In the genomic region with DNA sequence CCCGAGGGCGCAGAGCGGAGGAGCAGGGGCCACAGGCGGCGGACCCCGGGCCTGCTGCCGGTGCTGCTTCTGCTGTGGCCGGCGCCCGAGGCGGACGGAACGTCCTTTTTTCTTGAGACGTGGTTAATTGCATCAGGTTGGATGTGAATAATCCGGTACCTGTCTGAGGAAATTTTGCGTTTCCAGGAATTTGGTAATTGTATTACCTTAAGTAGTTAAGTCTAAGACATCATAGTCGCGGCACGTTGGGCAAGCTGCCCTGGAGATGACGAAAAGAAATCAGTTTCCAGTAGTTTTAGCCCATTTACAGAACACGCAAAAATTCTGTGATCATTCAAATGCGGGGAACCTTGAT, we compare ENCODE assay signal across 8 cellular contexts. TPM values are rescaled to one million over a fixed set of nuclear protein-coding genes. Genes with fewer than 3 reads are reported as not detected.
DNase-seq lines count a peak whose midpoint lies in the region; ATAC-seq, FAIRE-seq and TF ChIP-seq lines count a peak whose summit lies in the region.

No MANE protein-coding gene starts in this region.

- peaks cover 11 to 32% of the 10 kb centered on the region in 2 experiments; a peak in 3 of 4 replicates for H3K79me1 ChIP-seq in IMR-90 (ENCODE audit: low read depth in 1 of 2, low read length in 2 of 2)

- H2BK5ac ChIP-seq in IMR-90 (ENCODE audit: low read depth, low read length, poor library complexity, severe bottlenecking), result peak overlapping the region; percentile 89

- in situ Hi-C loops in IMR-90 (cut with MboI; ENCODE audit: low sequenced_read_pairs), result no loop called here

- H3K36me3 ChIP-seq in IMR-90 (ENCODE audit: control insufficient read depth, insufficient read depth, low read length) (no peaks in the 10 kb centered on the region), mucosa of rectum (ENCODE audit: control insufficient read depth in 2 of 2, insufficient read depth in 2 of 2, low read length in 2 of 2) (no peaks in the 10 kb centered on the region)

- peaks cover 44% of the 10 kb centered on the region for H3K4me1 Mint-ChIP-seq in chondrocyte (ENCODE audit: low read depth)

- DNase-seq in AG04449 (ENCODE audit: low read depth, low spot score) (no peak), IMR-90 (peak; percentile 12), chondrocyte (ENCODE audit: low spot score) (no peak), frontal cortex (ENCODE audit: low spot score in 2 of 2) (no peak), LoVo (ENCODE audit: low spot score) (no peak)

- H3K9ac ChIP-seq in IMR-90 (ENCODE audit: low read depth, low read length) (peak overlapping the region; percentile 94), mucosa of rectum (ENCODE audit: low read depth in 1 of 2, low read length in 2 of 2) (peak overlapping the region; percentile 90 to 95)

- peak overlapping the region; percentile 56; the same call in 1 of the 2 replicates for H2BK120ac ChIP-seq in IMR-90 (ENCODE audit: low read depth, low read length)

- H3K27me3 ChIP-seq in IMR-90 (ENCODE audit: control insufficient read depth, insufficient read depth, low read length) (no peaks in the 10 kb centered on the region), mucosa of rectum (ENCODE audit: control insufficient read depth in 2 of 2, insufficient read depth in 2 of 2, low read length in 2 of 2) (no peaks in the 10 kb centered on the region)

- no CpG with 5 or more reads among the region's 22 CpGs for WGBS in IMR-90 (ENCODE audit: extremely low coverage in 2 of 2, insufficient read length in 1 of 2), 2 experiments

- no peak for TF ChIP-seq RAD21 in IMR-90 (IDR thresholded peaks at IDR 0.05; ENCODE audit: low read length)

- H3K4me2 ChIP-seq in IMR-90 (ENCODE audit: low read depth, low read length), result peak overlapping the region; percentile 91

- peak overlapping the region; percentile 90 for H3K23ac ChIP-seq in IMR-90 (ENCODE audit: low read depth, low read length)

- peak overlapping the region; percentile 83 for H3K4ac ChIP-seq in IMR-90 (ENCODE audit: low read depth, low read length)

- CTCF ChIA-PET in AG04449 (lab: Yijun Ruan, JAX) (interaction anchor here (0.7 to 1.2 kb wide), 4 partner anchors 15 to 82 kb away, joined by 3 to 4 read pairs (median 3); no protein-coding TSS in a partner anchor), IMR-90 (lab: Yijun Ruan, JAX) (no interaction called here)

- no peaks in the 10 kb centered on the region for H3K36me3 Mint-ChIP-seq in chondrocyte (ENCODE audit: low read depth)

- ATAC-seq in IMR-90 (ENCODE audit: low read depth) (no peak), HG03045 (IDR thresholded peaks at IDR 0.05; ENCODE audit: unreplicated experiment) (no peak), HG02642 (IDR thresholded peaks at IDR 0.05; ENCODE audit: poor library complexity, unreplicated experiment) (no peak)

- POLR2A ChIA-PET in AG04449 (lab: Yijun Ruan, JAX), result no interaction called here
- POLR2A ChIA-PET in IMR-90 (lab: Charles Lee; ENCODE audit: unreplicated experiment), result no interaction called here

- peak overlapping the region; percentile 99 for H3K4me3 ChIP-seq in AG04449 (ENCODE audit: low read depth, low read length)
- peak overlapping the region; percentile 87 for H3K4me3 ChIP-seq in IMR-90 (ENCODE audit: insufficient read depth, low read depth, low read length)
- peak overlapping the region; percentile 91 to 92 for H3K4me3 ChIP-seq in mucosa of rectum (ENCODE audit: low read length in 2 of 2)

- H3K4me1 ChIP-seq in IMR-90 (ENCODE audit: control insufficient read depth, insufficient read depth, low read length) (peaks cover 4% of the 10 kb centered on the region), mucosa of rectum (ENCODE audit: control insufficient read depth in 2 of 2, insufficient read depth in 2 of 2, low read length in 2 of 2) (peaks cover 7 to 23% of the 10 kb centered on the region in 2 donors)

- 0 out of 2 replicates have a peak, but pooled peaks cover 2% of the 10 kb centered on the region for H3K9me1 ChIP-seq in IMR-90 (ENCODE audit: insufficient read depth, low read length)

- peak overlapping the region; percentile 94 for H3K27ac ChIP-seq in IMR-90 (ENCODE audit: insufficient read depth, low read length)
- H3K27ac ChIP-seq in mucosa of rectum (ENCODE audit: low read depth in 2 of 2, low read length in 2 of 2), result peak overlapping the region; percentile 87 to 93

- no peak for TF ChIP-seq POLR2A in IMR-90 (IDR thresholded peaks at IDR 0.05; ENCODE audit: low read depth, low read length)

- no peak for FAIRE-seq in frontal cortex (lab: Jason Lieb, UNC)

- H2AK5ac ChIP-seq in IMR-90 (ENCODE audit: low read depth, low read length), result peak overlapping the region; percentile 88; the same call in 1 of the 2 replicates

- H4K20me1 ChIP-seq in IMR-90 (ENCODE audit: insufficient read depth, low read length), result peaks cover 30% of the 10 kb centered on the region

- H2AFZ ChIP-seq in IMR-90 (replicated peaks; ENCODE audit: low read length, poor library complexity), result peak overlapping the region; percentile 97

- no peak overlapping the region for H3K18ac ChIP-seq in IMR-90 (ENCODE audit: low read depth, low read length)

- peak overlapping the region; percentile 79 for H4K91ac ChIP-seq in IMR-90 (ENCODE audit: insufficient read depth, low read depth, low read length)

- intact Hi-C loops in IMR-90 (cut with micrococcal nuclease), result no loop called here

- no peaks in the 10 kb centered on the region for H3K9me3 Mint-ChIP-seq in chondrocyte (ENCODE audit: low read depth)

- dilution Hi-C loops in IMR-90 (cut with HindIII; ENCODE audit: low sequenced_read_pairs, unreplicated experiment), result no loop called here

- peak overlapping the region; percentile 91 to 97; a peak in 3 of 4 replicates for H4K8ac ChIP-seq in IMR-90 (ENCODE audit: low read depth in 2 of 2, low read length in 2 of 2)

- peak overlapping the region; percentile 74 for H3K27ac Mint-ChIP-seq in chondrocyte (ENCODE audit: unreplicated experiment)

- no peaks in the 10 kb centered on the region for H3K27me3 Mint-ChIP-seq in chondrocyte (ENCODE audit: low read depth)

- H3K9me3 ChIP-seq in IMR-90 (ENCODE audit: control insufficient read depth, insufficient read depth, low read length) (no peaks in the 10 kb centered on the region), mucosa of rectum (ENCODE audit: control insufficient read depth in 2 of 2, low read length in 2 of 2) (no peaks in the 10 kb centered on the region)

- H2BK15ac ChIP-seq in IMR-90 (ENCODE audit: low read depth, low read length), result no peak overlapping the region

- TF ChIP-seq CTCF in AG04449 (IDR thresholded peaks at IDR 0.05; ENCODE audit: insufficient read depth, low read length, missing control alignments), result no peak
- no peak for TF ChIP-seq CTCF in IMR-90 (conservative IDR thresholded peaks at IDR 0.05; ENCODE audit: low read depth, low read length)
- no peak for TF ChIP-seq CTCF in chondrocyte (IDR thresholded peaks at IDR 0.05)

- H4K5ac ChIP-seq in IMR-90 (ENCODE audit: low read depth, low read length), result peak overlapping the region; percentile 15; the same call in 1 of the 2 replicates

- peak overlapping the region; percentile 59 for H2AK9ac ChIP-seq in IMR-90 (replicated peaks; ENCODE audit: low read depth, low read length, poor library complexity)

- no TSS peak for BruUV-seq in IMR-90 (replicated peaks; lab: Mats Ljungman, UMichigan)

- H3K56ac ChIP-seq in IMR-90 (ENCODE audit: extremely low read depth, insufficient read depth, low read length), result peak overlapping the region; percentile 83

- peak overlapping the region; percentile 77 for H3K4me3 Mint-ChIP-seq in chondrocyte (ENCODE audit: unreplicated experiment)

- H3K14ac ChIP-seq in IMR-90 (replicated peaks; ENCODE audit: low read depth, low read length), result peak overlapping the region; percentile 93

- no peak overlapping the region for H2BK20ac ChIP-seq in IMR-90 (ENCODE audit: low read depth, low read length)

TF ChIP-seq in IMR-90, 13 proteins besides CTCF, POLR2A, EP300 and RAD21 (continues in another document):
- TF ChIP-seq MXI1 (IDR thresholded peaks at IDR 0.05; ENCODE audit: borderline replicate concordance, low read depth, low read length) (no peak), RFX5 (IDR thresholded peaks at IDR 0.05; ENCODE audit: low read depth, low read length) (no peak), BHLHE40 (IDR thresholded peaks at IDR 0.05; ENCODE audit: low read depth, low read length) (no peak), CEBPB (IDR thresholded peaks at IDR 0.05; ENCODE audit: low read depth, low read length) (no peak), MAFK (IDR thresholded peaks at IDR 0.05; ENCODE audit: low read depth, low read length) (no peak), FOS (IDR thresholded peaks at IDR 0.05; ENCODE audit: low read depth, low read length) (no peak), MAZ (IDR thresholded peaks at IDR 0.05; ENCODE audit: borderline replicate concordance, low read depth, low read length) (no peak), SMC3 (IDR thresholded peaks at IDR 0.05; ENCODE audit: low read depth, low read length) (no peak), RCOR1 (IDR thresholded peaks at IDR 0.05; ENCODE audit: insufficient replicate concordance, low read length) (no peak)
- TF ChIP-seq, protein P1, sequence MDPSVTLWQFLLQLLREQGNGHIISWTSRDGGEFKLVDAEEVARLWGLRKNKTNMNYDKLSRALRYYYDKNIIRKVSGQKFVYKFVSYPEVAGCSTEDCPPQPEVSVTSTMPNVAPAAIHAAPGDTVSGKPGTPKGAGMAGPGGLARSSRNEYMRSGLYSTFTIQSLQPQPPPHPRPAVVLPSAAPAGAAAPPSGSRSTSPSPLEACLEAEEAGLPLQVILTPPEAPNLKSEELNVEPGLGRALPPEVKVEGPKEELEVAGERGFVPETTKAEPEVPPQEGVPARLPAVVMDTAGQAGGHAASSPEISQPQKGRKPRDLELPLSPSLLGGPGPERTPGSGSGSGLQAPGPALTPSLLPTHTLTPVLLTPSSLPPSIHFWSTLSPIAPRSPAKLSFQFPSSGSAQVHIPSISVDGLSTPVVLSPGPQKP (IDR thresholded peaks at IDR 0.05; ENCODE audit: borderline replicate concordance, low read depth, low read length), result no peak

RNA-seq across cellular contexts. Expression of a gene that starts 0.8 kb away (rescaled TPM):
- total RNA-seq in IMR-90 (2012; rRNA removed) (44.1 and 45.5 TPM in 2 replicates), chondrocyte (78.7 to 92.6 TPM (median 91.3 TPM) in 3 replicates), frontal cortex (47.7 TPM)
- polyA plus RNA-seq in IMR-90 (2012; rRNA removed), result 18.4 and 18.7 TPM in 2 replicates
- polyA plus RNA-seq in IMR-90 (2012; cell fraction: cytosol; rRNA removed), result 9.4 and 10.4 TPM in 2 replicates
- polyA plus RNA-seq in IMR-90 (2012; cell fraction: nucleus; rRNA removed; ENCODE audit: low replicate concordance), result 23.1 and 26.8 TPM in 2 replicates

RNA-seq across cellular contexts. Expression of a gene that starts 26.5 kb away (rescaled TPM):
- total RNA-seq in IMR-90 (2012; rRNA removed), result 0.18 and 0.28 TPM in 2 replicates
- polyA plus RNA-seq in IMR-90 (2012; rRNA removed), result 3.1 and 5.8 TPM in 2 replicates
- 0.58 and 3.1 TPM in 2 replicates for polyA plus RNA-seq in IMR-90 (2012; cell fraction: cytosol; rRNA removed)
- polyA plus RNA-seq in IMR-90 (2012; cell fraction: nucleus; rRNA removed; ENCODE audit: low replicate concordance), result 15.2 and 20.3 TPM in 2 replicates
- 30.7 to 47.2 TPM (median 37.5 TPM) in 3 replicates for total RNA-seq in chondrocyte
- 0.41 TPM for total RNA-seq in frontal cortex

Comparison
In these comparisons a context has a peak if more than half of its experiments do, and no peak if none do; other contexts are left out.
1. RNA of a gene that starts 26.5 kb away (total RNA-seq): 30.7 to 47.2 TPM in chondrocyte; 0.41 TPM in frontal cortex (single experiment) and 0.18 to 0.28 TPM in IMR-90; every median in the first group is over 10 times any median in the second.
2. Peak in every context shown above with its lines, with median percentiles within 50 percentile points of each other: H3K4me3 ChIP-seq.